8 cellular contexts compared by ENCODE assay signal in genomic region chr4:128287159-128287870, GRCh38. TPM values are rescaled to one million over a fixed set of nuclear protein-coding genes. Genes with fewer than 3 reads are reported as not detected.
A peak's percentile ranks its signal among the peaks of the same experiment; 100 is the strongest.
DNase-seq lines count a peak whose midpoint lies in the region; ATAC-seq, FAIRE-seq and TF ChIP-seq lines count a peak whose summit lies in the region.

Gene PGRMC2, minus strand, starts transcription at chr4:128287813. Its CDS starts 23 bp downstream, at chr4:128287790.

- in situ Hi-C loops in HepG2 (cut with HindIII; ENCODE audit: extremely low pct_ligation_motif_present, low pct_unique_long_range_greater_than_20kb), result no loop called here

- peaks cover 2 to 5% of the 10 kb centered on the region in 2 experiments; a peak in 3 of 5 replicates for H3K27me3 ChIP-seq in HepG2 (ENCODE audit: control insufficient read depth in 1 of 2, insufficient read depth in 2 of 2, low read length in 2 of 2)

- H3K27ac Mint-ChIP-seq in stimulated activated memory B cell treated with anti-CD40 and anti-IgM and Interleukin-4, amounts not matched to agents 10 μg/mL and 1 μg/mL and 100 μg/mL, for 72 hours, result peak within 1 kb of the TSS; percentile 70

- no peaks in the 10 kb centered on the region for H4K20me1 ChIP-seq in HepG2 (ENCODE audit: insufficient read depth, low read length)

- WGBS in HepG2 (ENCODE audit: low lambda C conversion rate), result 5% methylated on average over 3 of the region's 65 CpGs

- intact Hi-C loops in HepG2 (cut with micrococcal nuclease; ENCODE audit: unreplicated experiment), result loop anchor here (5.0 to 10.0 kb wide), 4 partner anchors 93 to 525 kb away; partner anchors contain the start of genes ABHD18, LARP1B and MFSD8

- peak within 1 kb of the TSS; percentile 91 for H3K27ac ChIP-seq in HepG2 (ENCODE audit: extremely low read length, insufficient read depth, low read length)

- H3K9me3 ChIP-seq in HepG2 (ENCODE audit: low read length), result no peaks in the 10 kb centered on the region

- H3K4me2 ChIP-seq in HepG2 (ENCODE audit: low read depth, low read length), result peak within 1 kb of the TSS; percentile 98

- no peaks in the 10 kb centered on the region for H3K9me3 Mint-ChIP-seq in stimulated activated memory B cell treated with anti-CD40 and anti-IgM and Interleukin-4, amounts not matched to agents 10 μg/mL and 1 μg/mL and 100 μg/mL, for 72 hours

- no peaks in the 10 kb centered on the region for H3K36me3 Mint-ChIP-seq in stimulated activated memory B cell treated with anti-CD40 and anti-IgM and Interleukin-4, amounts not matched to agents 10 μg/mL and 1 μg/mL and 100 μg/mL, for 72 hours

- H3K9ac ChIP-seq in HepG2 (ENCODE audit: insufficient read depth, low read depth, low read length), result peak within 1 kb of the TSS; percentile 78

- peak; percentile 12 for DNase-seq in activated T-cell treated with anti-CD3 and anti-CD28 coated beads for 4 hours
- no peak for DNase-seq in activated T-cell treated with anti-CD3 and anti-CD28 coated beads, Interleukin-2, amount 50 U/mL, for 1 hour
- peak; percentile 57 for DNase-seq in RKO (ENCODE audit: low spot score)
- DNase-seq in choroid plexus epithelial cell (ENCODE audit: low read depth), result peak; percentile 63
- DNase-seq in HepG2 (ENCODE audit: low spot score), result no peak
- DNase-seq in epidermal melanocyte (ENCODE audit: insufficient read length, low spot score), result no peak

- peak; percentile 2 for ATAC-seq in HG02870 (IDR thresholded peaks at IDR 0.05; ENCODE audit: unreplicated experiment)
- peak; percentile 78 for ATAC-seq in HepG2
- ATAC-seq in stimulated activated memory B cell treated with anti-CD40 and anti-IgM and Interleukin-4, amounts not matched to agents 10 μg/mL and 1 μg/mL and 100 μg/mL, for 72 hours, result peak; percentile 2

- no peak for TF ChIP-seq RAD21 in HepG2 (CRISPR knock-in tag; IDR thresholded peaks at IDR 0.05)

- H3K27me3 Mint-ChIP-seq in stimulated activated memory B cell treated with anti-CD40 and anti-IgM and Interleukin-4, amounts not matched to agents 10 μg/mL and 1 μg/mL and 100 μg/mL, for 72 hours, result no peaks in the 10 kb centered on the region

- TF ChIP-seq CTCF in choroid plexus epithelial cell (conservative IDR thresholded peaks at IDR 0.05; ENCODE audit: low read depth, low read length) (no peak), HepG2 (CRISPR knock-in tag; IDR thresholded peaks at IDR 0.05) (no peak)

- peak within 1 kb of the TSS; percentile 94 for H3K4me3 Mint-ChIP-seq in stimulated activated memory B cell treated with anti-CD40 and anti-IgM and Interleukin-4, amounts not matched to agents 10 μg/mL and 1 μg/mL and 100 μg/mL, for 72 hours

- no TSS peak for BruUV-seq in HepG2 (replicated peaks; lab: Mats Ljungman, UMichigan)

- POLR2A ChIA-PET in HepG2 (lab: Yijun Ruan, JAX), result interaction anchor here (1.0 to 1.8 kb wide), 4 partner anchors 226 to 655 kb away, joined by 3 to 7 read pairs (median 4); partner anchors contain the start of genes INTU and LARP1B

- H3K4me1 ChIP-seq in HepG2 (ENCODE audit: insufficient read depth, low read length), result peaks cover 42% of the 10 kb centered on the region

- H3K36me3 ChIP-seq in HepG2 (replicated peaks in 1 of 2; ENCODE audit: control insufficient read depth in 1 of 2, insufficient read depth in 2 of 2, low read length in 2 of 2), result no peaks in the 10 kb centered on the region

- peaks cover 36% of the 10 kb centered on the region for H3K4me1 Mint-ChIP-seq in stimulated activated memory B cell treated with anti-CD40 and anti-IgM and Interleukin-4, amounts not matched to agents 10 μg/mL and 1 μg/mL and 100 μg/mL, for 72 hours

- TF ChIP-seq EP300 in HepG2 (IDR thresholded peaks at IDR 0.05; ENCODE audit: low read depth in 2 of 2, low read length in 2 of 2) (no peak), HepG2 (CRISPR knock-in tag; IDR thresholded peaks at IDR 0.05; ENCODE audit: borderline replicate concordance) (no peak)

- H2AFZ ChIP-seq in HepG2 (ENCODE audit: low read length), result peak within 1 kb of the TSS; percentile 81

- TF ChIP-seq POLR2A in HepG2 (IDR thresholded peaks at IDR 0.05; ENCODE audit: insufficient read depth in 1 of 2, low read depth in 2 of 2, low read length in 2 of 2), result peak in 1 of 2 experiments; percentile 76; a peak in 3 of 4 replicates

- CTCF ChIA-PET in HepG2 (lab: Yijun Ruan, JAX; ENCODE audit: low intra/inter-chr PET ratio, low total read pairs), result no interaction called here

- H3K79me2 ChIP-seq in HepG2 (ENCODE audit: insufficient read depth, low read length), result peaks cover 49% of the 10 kb centered on the region

- FAIRE-seq in HepG2 (lab: Jason Lieb, UNC), result no peak

- H3K4me3 ChIP-seq in choroid plexus epithelial cell (ENCODE audit: low read depth, low read length) (peak within 1 kb of the TSS; percentile 87), HepG2 (replicated peaks in 1 of 3; ENCODE audit: insufficient read depth in 1 of 3, low read depth in 2 of 3, low read length in 3 of 3) (peak within 1 kb of the TSS; percentile 94 to 98 (median 95))

TF ChIP-seq in HepG2, 621 proteins besides CTCF, POLR2A, EP300 and RAD21 (continues in another document):
- TF ChIP-seq SKI (IDR thresholded peaks at IDR 0.05; ENCODE audit: partially characterized antibody), result no peak
- TF ChIP-seq KAT8 (CRISPR knock-in tag; IDR thresholded peaks at IDR 0.05), result no peak
- TF ChIP-seq MBNL3 (CRISPR knock-in tag; conservative IDR thresholded peaks at IDR 0.05), result no peak
- no peak for TF ChIP-seq ZNF3 (CRISPR knock-in tag; IDR thresholded peaks at IDR 0.05)
- TF ChIP-seq ZNF276 (CRISPR knock-in tag; IDR thresholded peaks at IDR 0.05; ENCODE audit: low read depth), result no peak
- TF ChIP-seq ZNF580 (CRISPR knock-in tag; IDR thresholded peaks at IDR 0.05; ENCODE audit: borderline replicate concordance, low read depth), result no peak
- no peak for TF ChIP-seq HNF4G (IDR thresholded peaks at IDR 0.05; ENCODE audit: borderline replicate concordance, low read depth, low read length)
- TF ChIP-seq HNF4G (CRISPR knock-in tag; IDR thresholded peaks at IDR 0.05; ENCODE audit: borderline replicate concordance, low read depth), result no peak
- TF ChIP-seq SRY (CRISPR knock-in tag; IDR thresholded peaks at IDR 0.05), result no peak
- TF ChIP-seq YY1 (IDR thresholded peaks at IDR 0.05; ENCODE audit: insufficient read depth, insufficient replicate concordance, low read depth, low read length), result peak; percentile 92

RNA-seq across cellular contexts. Expression of gene PGRMC2, which starts in this region (rescaled TPM):
- total RNA-seq in HepG2 (2016; rRNA removed; fragmentation: Illumina TruSeq; extraction: Trizol), result 19.8 and 27.2 TPM in 2 replicates
- total RNA-seq in HepG2 (2016; cell fraction: cytosol; rRNA removed; fragmentation: Illumina TruSeq; extraction: Trizol; ENCODE audit: low read depth), result 5.6 and 7.3 TPM in 2 replicates
- total RNA-seq in HepG2 (2016; cell fraction: insoluble cytoplasmic fraction; rRNA removed; fragmentation: Illumina TruSeq; extraction: Trizol), result 18.8 and 21.0 TPM in 2 replicates
- 22.0 and 23.6 TPM in 2 replicates for total RNA-seq in HepG2 (2016; cell fraction: membrane; rRNA removed; fragmentation: Illumina TruSeq; extraction: Trizol)
- 38.9 and 41.1 TPM in 2 replicates for total RNA-seq in HepG2 (2016; cell fraction: nucleus; rRNA removed; fragmentation: Illumina TruSeq; extraction: Trizol)
- polyA plus RNA-seq in HepG2 (2011; rRNA removed), result 15.4 and 16.0 TPM in 2 replicates
- polyA plus RNA-seq in HepG2 (2011; cell fraction: cytosol; rRNA removed), result 5.6 and 9.7 TPM in 2 replicates
- polyA plus RNA-seq in HepG2 (2011; cell fraction: nucleus; rRNA removed), result 3.3 and 5.9 TPM in 2 replicates
- 88.6 and 121 TPM in 2 replicates for polyA plus RNA-seq in HepG2 (2012)
- polyA plus RNA-seq in HepG2 (2016; cell fraction: cytosol; fragmentation: Illumina TruSeq; extraction: Trizol; ENCODE audit: low read depth), result 16.7 and 17.1 TPM in 2 replicates
- polyA plus RNA-seq in HepG2 (2016; cell fraction: insoluble cytoplasmic fraction; fragmentation: Illumina TruSeq; extraction: Trizol; ENCODE audit: low read depth), result 56.1 and 64.1 TPM in 2 replicates
- 31.4 and 36.4 TPM in 2 replicates for polyA plus RNA-seq in HepG2 (2016; cell fraction: membrane; fragmentation: Illumina TruSeq; extraction: Trizol; ENCODE audit: low read depth)
- polyA plus RNA-seq in HepG2 (2016; cell fraction: nucleus; fragmentation: Illumina TruSeq; extraction: Trizol; ENCODE audit: insufficient read depth, low read depth), result 142 and 152 TPM in 2 replicates
- 2.3 TPM in 2 replicates for polyA minus RNA-seq in HepG2 (2011; rRNA and poly(A)+ RNA removed; ENCODE audit: low replicate concordance)
- polyA minus RNA-seq in HepG2 (2011; cell fraction: cytosol; rRNA and poly(A)+ RNA removed), result 9.8 and 11.8 TPM in 2 replicates
- 6.7 and 10.9 TPM in 2 replicates for polyA minus RNA-seq in HepG2 (2011; cell fraction: nucleus; rRNA and poly(A)+ RNA removed)

Comparison
In these comparisons a context has a peak if more than half of its experiments do, and no peak if none do; other contexts are left out.
1. DNase-seq: peak in activated T-cell treated with anti-CD3 and anti-CD28 coated beads for 4 hours (single experiment), RKO (single experiment) and choroid plexus epithelial cell (single experiment); none in activated T-cell treated with anti-CD3 and anti-CD28 coated beads, Interleukin-2, amount 50 U/mL, for 1 hour (single experiment), HepG2 (single experiment) and epidermal melanocyte (single experiment).
2. ATAC-seq: peak in every context shown above with its lines; median percentile 78 in HepG2; 2 in HG02870; 2 in stimulated activated memory B cell treated with anti-CD40 and anti-IgM and Interleukin-4, amounts not matched to agents 10 μg/mL and 1 μg/mL and 100 μg/mL, for 72 hours.